14 cellular contexts compared by ENCODE assay signal in the genomic region with DNA sequence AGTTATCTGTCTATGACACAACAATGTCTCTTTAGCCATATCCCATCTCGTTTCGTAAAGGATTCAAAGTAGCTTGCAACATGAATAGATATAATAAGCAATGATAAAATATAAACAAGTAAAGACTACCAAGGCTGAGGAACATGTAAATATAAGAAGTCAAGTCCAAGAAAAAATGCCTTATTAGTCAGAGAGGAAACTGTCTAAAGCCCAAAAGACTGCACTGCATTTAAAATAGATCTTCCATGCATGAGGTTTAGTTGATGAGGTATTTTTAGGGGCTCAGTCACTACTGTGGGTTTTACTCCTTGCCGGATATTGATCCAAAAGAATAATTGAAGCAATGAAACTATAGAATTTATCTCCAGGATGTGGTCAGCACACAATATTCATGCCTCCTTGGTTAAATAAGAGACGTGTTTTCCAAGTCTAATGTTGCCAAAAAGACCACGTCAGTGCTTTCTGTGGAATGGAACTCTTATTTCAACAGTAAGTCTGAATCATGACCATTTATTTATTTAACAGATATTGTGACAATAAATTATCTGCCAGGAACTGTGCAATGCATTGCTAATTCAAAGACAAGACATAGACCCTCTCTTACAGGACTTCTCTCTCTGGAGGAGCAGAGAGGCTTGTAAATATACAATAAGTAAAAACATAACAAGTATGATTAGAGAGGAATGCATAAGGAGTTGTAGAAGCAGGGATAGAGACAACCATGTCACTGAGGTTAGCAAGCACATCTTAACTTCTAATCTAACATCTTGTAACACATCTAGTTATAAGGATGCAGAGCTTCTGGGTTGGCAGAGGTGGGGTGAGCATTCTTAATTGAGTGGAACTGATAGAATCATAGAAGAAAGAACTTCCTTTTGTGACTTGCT.
DNase-seq lines count a peak whose midpoint lies in the region; ATAC-seq and TF ChIP-seq lines count a peak whose summit lies in the region.
"Had no signal": no experiment of that assay in that cellular context is flagged by ENCODE, and none has a peak within 500 bp of the region (broad histone marks: within the 10 kb centered on the region; RNA-seq: fewer than 3 reads in every experiment).

No MANE protein-coding gene starts in this region.

- intact Hi-C loops in ascending aorta (cut with DNase I), result loop anchor here (5.0 kb wide), 2 partner anchors 144 to 226 kb away; a partner anchor contains a TSS
- intact Hi-C loops in left ventricle myocardium superior (cut with micrococcal nuclease), result no loop called here
- intact Hi-C loops in transverse colon (cut with DNase I; ENCODE audit: low total_unique reads), result no loop called here

- no peak for TF ChIP-seq POLR2A in transverse colon (IDR thresholded peaks at IDR 0.05)

- peak; percentile 59 for DNase-seq in HS-27A (ENCODE audit: low read depth)
- DNase-seq in ascending aorta (ENCODE audit: low spot score in 2 of 2), result no peak
- DNase-seq in left ventricle myocardium superior, result no peak
- no peak for DNase-seq in transverse colon
- no peak for DNase-seq in GM19240 (ENCODE audit: insufficient read length, low spot score)
- no peak for DNase-seq in NCI-H2081 treated with DMSO at 0.1 percent for 48 hours (lab: John Stamatoyannopoulos, UW)
- DNase-seq in NCI-H128 (lab: John Stamatoyannopoulos, UW; ENCODE audit: unreplicated experiment), result no peak
- DNase-seq: activated CD4-positive, alpha-beta T cell treated with anti-CD3 and anti-CD28 coated beads for 36 hours; activated effector memory CD4-positive, alpha-beta T cell treated with anti-CD3 and anti-CD28 coated beads, Interleukin-2, amount 50 U/mL, for 16 hours; dermis blood vessel endothelial cell; GOT3; Kasumi-1; NCI-H446 treated with DMSO at 0.1 percent for 48 hours; small intestine had no signal

- in situ Hi-C loops in transverse colon (cut with MboI; ENCODE audit: low pct_ligation_motif_present in 1 of 4, low pct_unique_long_range_greater_than_20kb in 1 of 4, low sequenced_read_pairs in 3 of 4), result no loop called here

- TF ChIP-seq CTCF in ascending aorta (IDR thresholded peaks at IDR 0.05) (no peak), transverse colon (IDR thresholded peaks at IDR 0.05) (no peak)

- WGBS in transverse colon (ENCODE audit: low coverage in 1 of 2), 2 donors, result 61 to 70% methylated on average over 5 of the region's 5 CpGs

- H3K27me3 ChIP-seq in ascending aorta (no peaks in the 10 kb centered on the region), transverse colon (no peaks in the 10 kb centered on the region)

- H3K27ac ChIP-seq in ascending aorta (peak overlapping the region; percentile 35 to 82), transverse colon (peak overlapping the region; percentile 28 to 65 (median 44))

- H3K4me3 ChIP-seq in ascending aorta (no peak overlapping the region), transverse colon (no peak overlapping the region)

- H3K9me3 ChIP-seq in ascending aorta (no peaks in the 10 kb centered on the region), transverse colon (no peaks in the 10 kb centered on the region)

- peaks cover 9 to 10% of the 10 kb centered on the region in 2 donors for H3K4me1 ChIP-seq in ascending aorta
- peaks cover 0 to 17% (median 3%) of the 10 kb centered on the region in 4 donors for H3K4me1 ChIP-seq in transverse colon

- H3K36me3 ChIP-seq in ascending aorta (no peaks in the 10 kb centered on the region), transverse colon (no peaks in the 10 kb centered on the region)

- TF ChIP-seq EP300 in transverse colon (IDR thresholded peaks at IDR 0.05; ENCODE audit: low read depth), result no peak

- ATAC-seq in left ventricle myocardium superior, result peak; percentile 52
- ATAC-seq: activated CD4-positive, alpha-beta T cell treated with anti-CD3 and anti-CD28 coated beads for 36 hours had no signal
